Comparison of ENCODE assay signal across 8 cellular contexts in genomic region chrX:107825698-107826285, GRCh38. TPM values are rescaled to one million over a fixed set of nuclear protein-coding genes. Genes with fewer than 3 reads are reported as not detected.
DNase-seq lines count a peak whose midpoint lies in the region; ATAC-seq and TF ChIP-seq lines count a peak whose summit lies in the region.

Gene MID2 (plus strand): TSS chrX:107825866. CDS start chrX:107826427, 561 bp downstream.

- intact Hi-C loops in CD4-positive, alpha-beta T cell (cut with DNase I, micrococcal nuclease), result loop anchor here in 1 of 2 experiments (5.0 kb wide), 1 partner anchor 48 kb away; the partner anchor contains the start of genes NCBP2L and TSC22D3
- intact Hi-C loops in activated CD4-positive, alpha-beta memory T cell treated with anti-CD3 and anti-CD28 coated beads for 36 hours (cut with micrococcal nuclease), result loop anchor here (1.0 to 5.0 kb wide), 5 partner anchors 48 to 197 kb away; partner anchors contain the start of genes NCBP2L, PRPS1 and TSC22D3

- ATAC-seq in CD4-positive, alpha-beta T cell (ENCODE audit: poor library complexity), result peak; percentile 79
- ATAC-seq in GM21619 (IDR thresholded peaks at IDR 0.05; ENCODE audit: unreplicated experiment), result peak; percentile 64
- ATAC-seq in effector memory CD8-positive, alpha-beta T cell (replicated peaks), result peak; percentile 70

- POLR2A ChIA-PET in CD4-positive, alpha-beta T cell (lab: Charles Lee), result interaction anchor here (0.6 to 2.3 kb wide), 8 partner anchors 49 to 826 kb away, joined by 3 to 17 read pairs (median 4); partner anchors contain the start of genes ATG4A, MORC4, PRPS1 and PSMD10
- POLR2A ChIA-PET in activated CD4-positive, alpha-beta memory T cell treated with anti-CD3 and anti-CD28 coated beads for 36 hours (lab: Charles Lee), result interaction anchor here (1.2 to 2.2 kb wide), 3 partner anchors 153 to 266 kb away, joined by 7 to 9 read pairs (median 9); partner anchors contain the start of genes ATG4A, PRPS1 and PSMD10

- peak within 1 kb of the TSS; percentile 91 for H3K4me3 Mint-ChIP-seq in CD4-positive, alpha-beta T cell
- peak within 1 kb of the TSS; percentile 75 for H3K4me3 Mint-ChIP-seq in activated CD4-positive, alpha-beta memory T cell treated with anti-CD3 and anti-CD28 coated beads for 36 hours
- peak within 1 kb of the TSS; percentile 71 to 82 for H3K4me3 Mint-ChIP-seq in effector memory CD8-positive, alpha-beta T cell

- DNase-seq in CD4-positive, alpha-beta T cell, result peak; percentile 24 to 53 (median 46)
- DNase-seq in NCI-H1092 treated with DMSO at 0.1 percent for 48 hours (lab: John Stamatoyannopoulos, UW) (peak; percentile 50), mesenteric fat pad (ENCODE audit: low spot score) (no peak), kidney glomerular epithelial cell (lab: John Stamatoyannopoulos, UW) (no peak)
- peak; percentile 70 for DNase-seq in activated CD4-positive, alpha-beta memory T cell treated with anti-CD3 and anti-CD28 coated beads for 36 hours
- DNase-seq in effector memory CD8-positive, alpha-beta T cell, result peak; percentile 26 to 39 (median 31)
- DNase-seq in stimulated activated CD8-positive, alpha-beta memory T cell treated with anti-CD3 and anti-CD28 coated beads, Interleukin-4, amount 100 ng/mL, for 24 hours (ENCODE audit: low read depth), result peak; percentile 15

- H3K27ac Mint-ChIP-seq in CD4-positive, alpha-beta T cell, result peak within 1 kb of the TSS; percentile 90
- peak within 1 kb of the TSS; percentile 69 for H3K27ac Mint-ChIP-seq in activated CD4-positive, alpha-beta memory T cell treated with anti-CD3 and anti-CD28 coated beads for 36 hours
- peak within 1 kb of the TSS; percentile 64 to 80 for H3K27ac Mint-ChIP-seq in effector memory CD8-positive, alpha-beta T cell

- H3K4me1 Mint-ChIP-seq in CD4-positive, alpha-beta T cell (ENCODE audit: low read depth), result peaks cover 52% of the 10 kb centered on the region
- peaks cover 43% of the 10 kb centered on the region for H3K4me1 Mint-ChIP-seq in activated CD4-positive, alpha-beta memory T cell treated with anti-CD3 and anti-CD28 coated beads for 36 hours (ENCODE audit: low read depth)
- H3K4me1 Mint-ChIP-seq in effector memory CD8-positive, alpha-beta T cell (ENCODE audit: low read depth in 2 of 2), result peaks cover 8 to 12% of the 10 kb centered on the region in 2 donors

- H3K27me3 Mint-ChIP-seq in CD4-positive, alpha-beta T cell, result peaks cover 5% of the 10 kb centered on the region
- H3K27me3 Mint-ChIP-seq in activated CD4-positive, alpha-beta memory T cell treated with anti-CD3 and anti-CD28 coated beads for 36 hours, result no peaks in the 10 kb centered on the region
- no peaks in the 10 kb centered on the region for H3K27me3 Mint-ChIP-seq in effector memory CD8-positive, alpha-beta T cell

- no peaks in the 10 kb centered on the region for H3K27me3 ChIP-seq in CD4-positive, alpha-beta T cell (ENCODE audit: control insufficient read depth, insufficient read depth, low read length)

- H3K27ac ChIP-seq in CD4-positive, alpha-beta T cell (ENCODE audit: low read depth, low read length), result peak within 1 kb of the TSS; percentile 50

- H3K9me3 Mint-ChIP-seq in CD4-positive, alpha-beta T cell, result no peaks in the 10 kb centered on the region
- H3K9me3 Mint-ChIP-seq in activated CD4-positive, alpha-beta memory T cell treated with anti-CD3 and anti-CD28 coated beads for 36 hours, result no peaks in the 10 kb centered on the region
- H3K9me3 Mint-ChIP-seq in effector memory CD8-positive, alpha-beta T cell, result no peaks in the 10 kb centered on the region

- no peak for TF ChIP-seq CTCF in CD4-positive, alpha-beta T cell (IDR thresholded peaks at IDR 0.05)

- no peaks in the 10 kb centered on the region for H3K9me3 ChIP-seq in CD4-positive, alpha-beta T cell (ENCODE audit: control insufficient read depth, low read length)

- no peaks in the 10 kb centered on the region for H3K36me3 Mint-ChIP-seq in CD4-positive, alpha-beta T cell (ENCODE audit: low read depth)
- no peaks in the 10 kb centered on the region for H3K36me3 Mint-ChIP-seq in activated CD4-positive, alpha-beta memory T cell treated with anti-CD3 and anti-CD28 coated beads for 36 hours
- H3K36me3 Mint-ChIP-seq in effector memory CD8-positive, alpha-beta T cell (ENCODE audit: insufficient read depth), result no peaks in the 10 kb centered on the region

- CTCF ChIA-PET in CD4-positive, alpha-beta T cell (lab: Charles Lee), result interaction anchor here (0.9 kb wide), 1 partner anchor 109 kb away, joined by 3 read pairs; no protein-coding TSS in a partner anchor
- CTCF ChIA-PET in activated CD4-positive, alpha-beta memory T cell treated with anti-CD3 and anti-CD28 coated beads for 36 hours (lab: Charles Lee), result interaction anchor here (1.0 kb wide), 1 partner anchor 152 kb away, joined by 3 read pairs; no protein-coding TSS in a partner anchor

RNA-seq across cellular contexts. Expression of gene MID2, which starts in this region (rescaled TPM):
- 10 to 100 TPM; 15.7 to 16.9 TPM for total RNA-seq in CD4-positive, alpha-beta T cell
- 1 to 10 TPM; 9.0 to 9.7 TPM for total RNA-seq in activated CD4-positive, alpha-beta memory T cell treated with anti-CD3 and anti-CD28 coated beads for 36 hours
- 23.4 TPM for total RNA-seq in mesenteric fat pad

Comparison
In these comparisons a context has a peak if more than half of its experiments do, and no peak if none do; other contexts are left out.
1. DNase-seq: peak in CD4-positive, alpha-beta T cell (10 of 10), NCI-H1092 treated with DMSO at 0.1 percent for 48 hours (single experiment), activated CD4-positive, alpha-beta memory T cell treated with anti-CD3 and anti-CD28 coated beads for 36 hours (single experiment), effector memory CD8-positive, alpha-beta T cell (3 of 3) and stimulated activated CD8-positive, alpha-beta memory T cell treated with anti-CD3 and anti-CD28 coated beads, Interleukin-4, amount 100 ng/mL, for 24 hours (single experiment); none in mesenteric fat pad (single experiment) and kidney glomerular epithelial cell (single experiment).
2. Peak in every context shown above with its lines, with median percentiles within 50 percentile points of each other: ATAC-seq, H3K27ac Mint-ChIP-seq and H3K4me3 Mint-ChIP-seq.